8 cellular contexts compared by ENCODE assay signal in the genomic region with DNA sequence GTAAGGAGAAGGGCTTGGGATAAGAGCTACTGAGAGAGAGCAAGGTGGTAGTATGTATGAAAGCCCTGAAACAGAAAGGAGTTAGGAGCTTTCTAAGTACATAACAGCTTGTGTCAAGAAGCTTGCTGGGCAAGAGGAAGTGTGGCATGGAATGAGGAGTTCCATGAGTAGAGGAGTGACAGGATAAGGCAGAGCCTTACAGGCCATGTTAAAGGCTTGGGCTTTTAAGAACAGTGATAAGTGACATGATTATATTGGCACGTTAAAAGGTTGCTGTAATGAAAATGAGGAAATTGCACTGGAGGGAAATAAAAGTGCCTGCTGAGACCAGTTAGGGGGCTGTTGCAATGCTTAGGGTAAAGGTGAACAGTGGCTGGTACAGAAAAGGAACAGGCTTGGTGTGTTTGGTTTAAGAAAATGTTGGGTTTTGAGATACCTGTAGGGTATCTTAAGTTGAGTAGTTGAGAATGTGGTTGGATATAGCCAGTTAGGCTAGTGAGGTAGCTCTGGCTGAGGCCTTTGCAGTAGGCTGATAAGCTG. TPM values are rescaled to one million over a fixed set of nuclear protein-coding genes. Genes with fewer than 3 reads are reported as not detected.
A peak's percentile ranks its signal among the peaks of the same experiment; 100 is the strongest.
DNase-seq lines count a peak whose midpoint lies in the region; ATAC-seq, FAIRE-seq and TF ChIP-seq lines count a peak whose summit lies in the region.

No MANE protein-coding gene starts in this region.

- H3K27ac ChIP-seq in CD4-positive, alpha-beta T cell (ENCODE audit: low read depth, low read length) = no peak overlapping the region
- H3K27ac ChIP-seq in body of pancreas (peak overlapping the region in 2 of 4 donors; percentile 35 to 54), mesodermal cell (ENCODE audit: low read depth, low read length, severe bottlenecking) (peak overlapping the region; percentile 38)

- WGBS in body of pancreas, 2 donors = 0 to 16% methylated on average over 1 of the region's 1 CpG
- WGBS in mesodermal cell (ENCODE audit: insufficient coverage in 2 of 2), 2 experiments = 82% methylated on average over 1 of the region's 1 CpG

- H3K36me3 ChIP-seq in body of pancreas (replicated peaks in 1 of 2; ENCODE audit: insufficient read depth in 1 of 2, low read depth in 2 of 2) = no peaks in the 10 kb centered on the region
- no peaks in the 10 kb centered on the region for H3K36me3 ChIP-seq in mesodermal cell (ENCODE audit: control insufficient read depth, insufficient read depth, low read length)

- peaks cover 60% of the 10 kb centered on the region for H3K4me1 Mint-ChIP-seq in CD4-positive, alpha-beta T cell (ENCODE audit: low read depth)

- POLR2A ChIA-PET in CD4-positive, alpha-beta T cell (lab: Charles Lee) = interaction anchor here (0.9 to 1.1 kb wide), 2 partner anchors 24 to 49 kb away, joined by 3 to 4 read pairs; a partner anchor contains a TSS

- H3K9me3 Mint-ChIP-seq in CD4-positive, alpha-beta T cell = no peaks in the 10 kb centered on the region

- CTCF ChIA-PET in CD4-positive, alpha-beta T cell (lab: Charles Lee) = no interaction called here

- intact Hi-C loops in CD4-positive, alpha-beta T cell (cut with DNase I, micrococcal nuclease) = no loop called here
- intact Hi-C loops in body of pancreas (cut with DNase I) = no loop called here

- no peak overlapping the region for H3K4me3 Mint-ChIP-seq in CD4-positive, alpha-beta T cell

- DNase-seq in CD4-positive, alpha-beta T cell = no peak
- DNase-seq in body of pancreas (no peak), NCI-H1092 treated with DMSO at 0.1 percent for 48 hours (lab: John Stamatoyannopoulos, UW) (no peak), NCI-H748 (lab: John Stamatoyannopoulos, UW; ENCODE audit: unreplicated experiment) (no peak), inferior parietal cortex (ENCODE audit: extremely low spot score) (no peak), frontal cortex (ENCODE audit: low spot score in 2 of 2) (no peak)

- H3K4me1 ChIP-seq in body of pancreas (peaks cover 36% of the 10 kb centered on the region), mesodermal cell (ENCODE audit: control insufficient read depth, insufficient read depth, low read length, poor library complexity, severe bottlenecking) (peaks cover 9% of the 10 kb centered on the region)

- no peak for FAIRE-seq in frontal cortex (lab: Jason Lieb, UNC)

- H3K36me3 Mint-ChIP-seq in CD4-positive, alpha-beta T cell (ENCODE audit: low read depth) = no peaks in the 10 kb centered on the region

- H3K27me3 Mint-ChIP-seq in CD4-positive, alpha-beta T cell = no peaks in the 10 kb centered on the region

- peak overlapping the region; percentile 13 for H3K27ac Mint-ChIP-seq in CD4-positive, alpha-beta T cell

- no peak for TF ChIP-seq CTCF in CD4-positive, alpha-beta T cell (IDR thresholded peaks at IDR 0.05)
- no peak for TF ChIP-seq CTCF in body of pancreas (IDR thresholded peaks at IDR 0.05)

- no peak for TF ChIP-seq POLR2A in body of pancreas (IDR thresholded peaks at IDR 0.05)

- no peaks in the 10 kb centered on the region for H3K27me3 ChIP-seq in CD4-positive, alpha-beta T cell (ENCODE audit: control insufficient read depth, insufficient read depth, low read length)
- no peaks in the 10 kb centered on the region for H3K27me3 ChIP-seq in body of pancreas

- no peaks in the 10 kb centered on the region for H3K9me3 ChIP-seq in CD4-positive, alpha-beta T cell (ENCODE audit: control insufficient read depth, low read length)
- H3K9me3 ChIP-seq in body of pancreas = no peaks in the 10 kb centered on the region
- H3K9me3 ChIP-seq in mesodermal cell (ENCODE audit: control insufficient read depth, low read length) = no peaks in the 10 kb centered on the region

- no peak for ATAC-seq in CD4-positive, alpha-beta T cell (ENCODE audit: poor library complexity)
- ATAC-seq in HG02798 (IDR thresholded peaks at IDR 0.05; ENCODE audit: poor library complexity, unreplicated experiment) (peak; percentile 44), body of pancreas (peak; percentile 64)

- H3K4me3 ChIP-seq in body of pancreas = no peak overlapping the region
- no peak overlapping the region for H3K4me3 ChIP-seq in mesodermal cell (ENCODE audit: extremely low read depth, insufficient read depth, low read length, poor library complexity, severe bottlenecking)

RNA-seq across cellular contexts. Expression of a gene that starts 49.0 kb away (rescaled TPM):
- 10 to 100 TPM; 23.2 to 24.9 TPM for total RNA-seq in CD4-positive, alpha-beta T cell
- total RNA-seq in body of pancreas = 10 to 100 TPM; 25.1 to 68.7 TPM
- 33.2 TPM for polyA plus RNA-seq in mesodermal cell (2013, experiment 1 of 2)
- polyA plus RNA-seq in mesodermal cell (2013, experiment 2 of 2) = 35.4 TPM
- total RNA-seq in frontal cortex = 37.5 TPM
